ENCODE assay signal across 7 cellular contexts in genomic region chr15:66393037-66393436, GRCh38. TPM values are rescaled to one million over a fixed set of nuclear protein-coding genes. Genes with fewer than 3 reads are reported as not detected.
DNase-seq lines count a peak whose midpoint lies in the region; ATAC-seq, FAIRE-seq and TF ChIP-seq lines count a peak whose summit lies in the region.
"Not testable (repeated sequence)": the region's sequence is repeated elsewhere in the genome, so short reads cannot be mapped to it uniquely, and the experiment has no call there.

No MANE protein-coding gene starts in this region.

- H3K4me3 Mint-ChIP-seq in CD14-positive monocyte (peak overlapping the region in 1 of 2 donors; percentile 26), T-helper 17 cell (peak overlapping the region; percentile 2)
- peak overlapping the region; percentile 93 for H3K4me3 Mint-ChIP-seq in activated T-helper 17 cell treated with anti-CD3 and anti-CD28 coated beads, Interleukin-2, amount 50 U/mL, for 72 hours
- not testable (repeated sequence) for H3K4me3 Mint-ChIP-seq in endothelial cell (ENCODE audit: unreplicated experiment); stimulated activated effector memory CD8-positive, alpha-beta T cell treated with anti-CD3 and anti-CD28 coated beads, Interleukin-12 subunit alpha, Interleukin-12 subunit beta, amount 100 ng/mL, for 72 hours

- TF ChIP-seq CTCF in CD14-positive monocyte (IDR thresholded peaks at IDR 0.05); DND-41 (IDR thresholded peaks at IDR 0.05; ENCODE audit: borderline replicate concordance, extremely low read depth, low read length, poor library complexity, severe bottlenecking); K562 (IDR thresholded peaks at IDR 0.05 in 2 of 3, conservative IDR thresholded peaks at IDR 0.05 in 1 of 3; ENCODE audit: insufficient read depth in 2 of 3, low read depth in 1 of 3, low read length in 3 of 3); endothelial cell (IDR thresholded peaks at IDR 0.05; ENCODE audit: unreplicated experiment): not testable (repeated sequence)

- H3K27ac ChIP-seq in DND-41 (ENCODE audit: low read length); K562 (ENCODE audit: extremely low read depth, low read depth, low read length): not testable (repeated sequence)

- TF ChIP-seq EP300 in K562 (IDR thresholded peaks at IDR 0.05; ENCODE audit: low read length), result not testable (repeated sequence)

- H3K9me3 Mint-ChIP-seq in CD14-positive monocyte; activated T-helper 17 cell treated with anti-CD3 and anti-CD28 coated beads, Interleukin-2, amount 50 U/mL, for 72 hours; endothelial cell (ENCODE audit: unreplicated experiment); stimulated activated effector memory CD8-positive, alpha-beta T cell treated with anti-CD3 and anti-CD28 coated beads, Interleukin-12 subunit alpha, Interleukin-12 subunit beta, amount 100 ng/mL, for 72 hours: not testable (repeated sequence)

- POLR2A ChIA-PET in K562 (lab: Yijun Ruan, JAX), result not testable (repeated sequence)

- not testable (repeated sequence) for H2AFZ ChIP-seq in DND-41 (ENCODE audit: low read depth, low read length); K562 (ENCODE audit: low read depth, low read length)

- H3K36me3 ChIP-seq in DND-41 (ENCODE audit: insufficient read depth, low read length), result peaks cover 36% of the 10 kb centered on the region
- peaks cover 60% of the 10 kb centered on the region; the same call in 2 of the 3 replicates for H3K36me3 ChIP-seq in K562 (ENCODE audit: control insufficient read depth, insufficient read depth, low read length)

- no CpG with 5 or more reads among the region's 1 CpG for WGBS in K562 (ENCODE audit: insufficient coverage, low coverage, missing lambda C conversion rate)

- H3K4me3 ChIP-seq in DND-41 (ENCODE audit: low read depth in 1 of 2, low read length in 2 of 2); K562: not testable (repeated sequence)

- peaks cover 75% of the 10 kb centered on the region for H3K4me1 Mint-ChIP-seq in CD14-positive monocyte
- H3K4me1 Mint-ChIP-seq in T-helper 17 cell, result peaks cover 70% of the 10 kb centered on the region
- H3K4me1 Mint-ChIP-seq in activated T-helper 17 cell treated with anti-CD3 and anti-CD28 coated beads, Interleukin-2, amount 50 U/mL, for 72 hours, result peaks cover 73% of the 10 kb centered on the region
- peaks cover 54% of the 10 kb centered on the region for H3K4me1 Mint-ChIP-seq in endothelial cell (ENCODE audit: unreplicated experiment)
- peaks cover 85% of the 10 kb centered on the region for H3K4me1 Mint-ChIP-seq in stimulated activated effector memory CD8-positive, alpha-beta T cell treated with anti-CD3 and anti-CD28 coated beads, Interleukin-12 subunit alpha, Interleukin-12 subunit beta, amount 100 ng/mL, for 72 hours

- not testable (repeated sequence) for H3K9me3 ChIP-seq in DND-41 (ENCODE audit: insufficient read depth, low read length, severe bottlenecking); T-helper 17 cell (ENCODE audit: control insufficient read depth, low read length, poor library complexity, severe bottlenecking); K562 (replicated peaks; ENCODE audit: control insufficient read depth, insufficient read depth, low read depth, low read length)

- not testable (repeated sequence) for H3K27me3 Mint-ChIP-seq in CD14-positive monocyte (ENCODE audit: low read depth in 3 of 3); T-helper 17 cell; activated T-helper 17 cell treated with anti-CD3 and anti-CD28 coated beads, Interleukin-2, amount 50 U/mL, for 72 hours; endothelial cell (ENCODE audit: unreplicated experiment)

- H3K27ac Mint-ChIP-seq in CD14-positive monocyte, result peak overlapping the region in 6 of 7 donors; percentile 4 to 81 (median 48)
- peak overlapping the region; percentile 97 for H3K27ac Mint-ChIP-seq in T-helper 17 cell
- H3K27ac Mint-ChIP-seq in activated T-helper 17 cell treated with anti-CD3 and anti-CD28 coated beads, Interleukin-2, amount 50 U/mL, for 72 hours, result not testable (repeated sequence)
- peak overlapping the region; percentile 11 for H3K27ac Mint-ChIP-seq in endothelial cell (ENCODE audit: unreplicated experiment)
- H3K27ac Mint-ChIP-seq in stimulated activated effector memory CD8-positive, alpha-beta T cell treated with anti-CD3 and anti-CD28 coated beads, Interleukin-12 subunit alpha, Interleukin-12 subunit beta, amount 100 ng/mL, for 72 hours, result peak overlapping the region; percentile 20

- not testable (repeated sequence) for H3K27me3 ChIP-seq in DND-41 (ENCODE audit: insufficient read depth, low read length, poor library complexity); K562 (ENCODE audit: control insufficient read depth in 2 of 2, insufficient read depth in 2 of 2, low read length in 2 of 2)

- H3K4me2 ChIP-seq in DND-41 (ENCODE audit: insufficient read depth, low read length), result peak overlapping the region; percentile 1; the same call in 1 of the 2 replicates
- H3K4me2 ChIP-seq in K562 (ENCODE audit: insufficient read depth, low read length), result not testable (repeated sequence)

- TF ChIP-seq RAD21 in K562 (CRISPR knock-in tag; conservative IDR thresholded peaks at IDR 0.05 in 1 of 2, IDR thresholded peaks at IDR 0.05 in 1 of 2), result not testable (repeated sequence)

- BruUV-seq in K562 (replicated peaks; lab: Mats Ljungman, UMichigan), result not testable (repeated sequence)

- peaks cover 97% of the 10 kb centered on the region for H3K79me2 ChIP-seq in DND-41 (ENCODE audit: insufficient read depth, low read length)
- peaks cover 91% of the 10 kb centered on the region for H3K79me2 ChIP-seq in K562 (ENCODE audit: control insufficient read depth, insufficient read depth, low read length)

- not testable (repeated sequence) for DNase-seq in CD14-positive monocyte (ENCODE audit: low spot score); DND-41; T-helper 17 cell; K562 (ENCODE audit: extremely low read depth in 1 of 4, low spot score in 3 of 4); endothelial cell (ENCODE audit: low spot score); stimulated activated effector memory CD8-positive, alpha-beta T cell treated with anti-CD3 and anti-CD28 coated beads, Interleukin-12 subunit alpha, Interleukin-12 subunit beta, amount 100 ng/mL, for 72 hours (ENCODE audit: low spot score in 2 of 2)

- TF ChIP-seq POLR2A in K562 (conservative IDR thresholded peaks at IDR 0.05), result not testable (repeated sequence)

- CTCF ChIA-PET in K562 (lab: Yijun Ruan, JAX; ENCODE audit: low intra/inter-chr PET ratio), result interaction anchor here (0.6 kb wide), 1 partner anchor 62 kb away, joined by 3 read pairs; no protein-coding TSS in a partner anchor

- H3K36me3 Mint-ChIP-seq in CD14-positive monocyte, result peaks cover 32 to 48% of the 10 kb centered on the region in 2 donors
- H3K36me3 Mint-ChIP-seq in T-helper 17 cell (ENCODE audit: low read depth), result not testable (repeated sequence)
- peaks cover 100% of the 10 kb centered on the region for H3K36me3 Mint-ChIP-seq in activated T-helper 17 cell treated with anti-CD3 and anti-CD28 coated beads, Interleukin-2, amount 50 U/mL, for 72 hours (ENCODE audit: low read depth)
- peaks cover 29% of the 10 kb centered on the region for H3K36me3 Mint-ChIP-seq in endothelial cell (ENCODE audit: low read depth, unreplicated experiment)
- peaks cover 99% of the 10 kb centered on the region for H3K36me3 Mint-ChIP-seq in stimulated activated effector memory CD8-positive, alpha-beta T cell treated with anti-CD3 and anti-CD28 coated beads, Interleukin-12 subunit alpha, Interleukin-12 subunit beta, amount 100 ng/mL, for 72 hours

- not testable (repeated sequence) for H3K9ac ChIP-seq in DND-41 (ENCODE audit: low read depth, low read length); K562 (ENCODE audit: insufficient read depth in 1 of 2, low read depth in 2 of 2, low read length in 2 of 2)

- H3K9me1 ChIP-seq in K562 (ENCODE audit: control insufficient read depth, insufficient read depth, low read length), result not testable (repeated sequence)

- H4K20me1 ChIP-seq in DND-41 (ENCODE audit: insufficient read depth, low read length) (peaks cover 51% of the 10 kb centered on the region), K562 (replicated peaks; ENCODE audit: control insufficient read depth, insufficient read depth, low read length) (peaks cover 11% of the 10 kb centered on the region)

- intact Hi-C loops in CD14-positive monocyte (cut with micrococcal nuclease); K562 (cut with micrococcal nuclease): not testable (repeated sequence)

- H3K4me1 ChIP-seq in DND-41 (ENCODE audit: insufficient read depth, low read length) (peaks cover 49% of the 10 kb centered on the region), K562 (replicated peaks in 1 of 2; ENCODE audit: control insufficient read depth in 2 of 2, insufficient read depth in 2 of 2, low read length in 2 of 2) (peaks cover 12 to 27% of the 10 kb centered on the region in 2 experiments; a peak in 3 of 5 replicates)

- not testable (repeated sequence) for FAIRE-seq in K562 (lab: Jason Lieb, UNC)

- in situ Hi-C loops in K562 (cut with MboI), result not testable (repeated sequence)

- not testable (repeated sequence) for ATAC-seq in DND-41 (ENCODE audit: insufficient read depth, low read depth); T-helper 17 cell; activated T-helper 17 cell treated with anti-CD3 and anti-CD28 coated beads, Interleukin-2, amount 50 U/mL, for 72 hours (replicated peaks); K562; stimulated activated effector memory CD8-positive, alpha-beta T cell treated with anti-CD3 and anti-CD28 coated beads, Interleukin-12 subunit alpha, Interleukin-12 subunit beta, amount 100 ng/mL, for 72 hours

RNA-seq across cellular contexts. Expression of gene MAP2K1, which starts 6.3 kb away (rescaled TPM):
- polyA plus RNA-seq in CD14-positive monocyte (10 to 100 TPM; 64.5 to 71.1 TPM), K562 (2011; rRNA removed) (45.5 and 48.2 TPM in 2 replicates), K562 (2014; fragmentation: Illumina TruSeq; extraction: Trizol) (41.4 and 42.3 TPM in 2 replicates), K562 (2014; fragmentation: Nextera tagmentation; extraction: Ambion mirVana) (10 to 100 TPM in 1 of 2 experiments, 1 to 10 TPM in 1; 7.5 to 10.9 TPM), K562 (2014; rRNA removed) (45.0 and 52.7 TPM in 2 replicates)
- total RNA-seq in T-helper 17 cell (10 to 100 TPM; 39.2 to 57.3 TPM), K562 (2014; rRNA removed) (30.0 and 37.6 TPM in 2 replicates), K562 (2014; rRNA removed; fragmentation: Illumina TruSeq; extraction: Trizol) (29.3 and 29.7 TPM in 2 replicates), K562 (2015; rRNA removed; fragmentation: Illumina TruSeq; extraction: Trizol) (22.4 and 24.6 TPM in 2 replicates), K562 (2021) (55.9 and 58.3 TPM in 2 replicates), endothelial cell (ENCODE audit: unreplicated experiment) (139 TPM)
- 100 to 1,000 TPM; 107 to 143 TPM for total RNA-seq in activated T-helper 17 cell treated with anti-CD3 and anti-CD28 coated beads, Interleukin-2, amount 50 U/mL, for 72 hours
- 21.2 and 29.3 TPM in 2 replicates for total RNA-seq in K562 (2011; cell fraction: chromatin; rRNA removed; ENCODE audit: low replicate concordance)
- total RNA-seq in K562 (2011; cell fraction: nucleolus; rRNA removed), result 13.3 and 13.7 TPM in 2 replicates
- 19.4 and 21.1 TPM in 2 replicates for total RNA-seq in K562 (2011; cell fraction: nucleoplasm; rRNA removed)
- 31.5 and 44.6 TPM in 2 replicates for polyA plus RNA-seq in K562 (2011; cell fraction: cytosol; rRNA removed)
- 18.0 and 20.6 TPM in 2 replicates for polyA plus RNA-seq in K562 (2011; cell fraction: nucleus; rRNA removed)
- polyA plus RNA-seq in K562 (2012), result 44.7 and 48.5 TPM in 2 replicates
- polyA minus RNA-seq in K562 (2011; rRNA and poly(A)+ RNA removed), result 24.3 and 25.8 TPM in 2 replicates
- 17.0 and 20.3 TPM in 2 replicates for polyA minus RNA-seq in K562 (2011; cell fraction: cytosol; rRNA and poly(A)+ RNA removed)
- polyA minus RNA-seq in K562 (2011; cell fraction: nucleus; rRNA and poly(A)+ RNA removed), result 6.5 and 10.6 TPM in 2 replicates

RNA-seq across cellular contexts. Expression of gene TIPIN, which starts 36.6 kb away (rescaled TPM):
- polyA plus RNA-seq in CD14-positive monocyte (1 to 10 TPM; 3.7 to 4.0 TPM), K562 (2011; rRNA removed) (15.2 and 22.9 TPM in 2 replicates), K562 (2014; fragmentation: Illumina TruSeq; extraction: Trizol) (61.4 and 62.1 TPM in 2 replicates), K562 (2014; fragmentation: Nextera tagmentation; extraction: Ambion mirVana) (10 to 100 TPM; 55.6 to 58.9 TPM), K562 (2014; rRNA removed) (25.7 and 42.0 TPM in 2 replicates)
- total RNA-seq in T-helper 17 cell (1 to 10 TPM; 2.9 to 4.2 TPM), K562 (2014; rRNA removed) (29.9 and 31.1 TPM in 2 replicates), K562 (2014; rRNA removed; fragmentation: Illumina TruSeq; extraction: Trizol) (45.8 and 64.9 TPM in 2 replicates), K562 (2015; rRNA removed; fragmentation: Illumina TruSeq; extraction: Trizol) (40.4 and 41.9 TPM in 2 replicates), K562 (2021) (27.4 and 28.0 TPM in 2 replicates), endothelial cell (ENCODE audit: unreplicated experiment) (17.7 TPM)
- 10 to 100 TPM; 27.1 to 37.9 TPM for total RNA-seq in activated T-helper 17 cell treated with anti-CD3 and anti-CD28 coated beads, Interleukin-2, amount 50 U/mL, for 72 hours
- total RNA-seq in K562 (2011; cell fraction: chromatin; rRNA removed; ENCODE audit: low replicate concordance), result 21.9 and 44.7 TPM in 2 replicates
- 15.3 and 17.0 TPM in 2 replicates for total RNA-seq in K562 (2011; cell fraction: nucleolus; rRNA removed)
- 25.1 and 31.1 TPM in 2 replicates for total RNA-seq in K562 (2011; cell fraction: nucleoplasm; rRNA removed)
- polyA plus RNA-seq in K562 (2011; cell fraction: cytosol; rRNA removed), result 5.1 and 8.0 TPM in 2 replicates
- 6.7 and 7.4 TPM in 2 replicates for polyA plus RNA-seq in K562 (2011; cell fraction: nucleus; rRNA removed)
- 23.8 and 27.9 TPM in 2 replicates for polyA plus RNA-seq in K562 (2012)
- 37.5 and 43.0 TPM in 2 replicates for polyA minus RNA-seq in K562 (2011; rRNA and poly(A)+ RNA removed)
- 12.2 and 18.7 TPM in 2 replicates for polyA minus RNA-seq in K562 (2011; cell fraction: cytosol; rRNA and poly(A)+ RNA removed)
- polyA minus RNA-seq in K562 (2011; cell fraction: nucleus; rRNA and poly(A)+ RNA removed), result 7.7 and 14.1 TPM in 2 replicates
